In genomic region chr4:10186228-10187214, GRCh38 we compare ENCODE assay signal across 13 cellular contexts.
DNase-seq lines count a peak whose midpoint lies in the region; ATAC-seq and TF ChIP-seq lines count a peak whose summit lies in the region.
"Had no signal": no experiment of that assay in that cellular context is flagged by ENCODE, and none has a peak within 500 bp of the region (broad histone marks: within the 10 kb centered on the region; RNA-seq: fewer than 3 reads in every experiment).

No MANE protein-coding gene starts in this region.

- H3K79me2 ChIP-seq in Karpas-422 (ENCODE audit: low read length) = no peaks in the 10 kb centered on the region
- H3K79me2 ChIP-seq in trophoblast cell (ENCODE audit: control insufficient read depth, insufficient read depth, low read length, poor library complexity) = peaks cover 2% of the 10 kb centered on the region

- H3K4me3 ChIP-seq in Karpas-422 (ENCODE audit: low read length) = no peak overlapping the region
- H3K4me3 ChIP-seq in trophoblast cell (ENCODE audit: low read depth, low read length) = no peak overlapping the region

- no peak for ATAC-seq in HG03135 (IDR thresholded peaks at IDR 0.05; ENCODE audit: unreplicated experiment)
- ATAC-seq: stimulated activated memory B cell treated with anti-CD40 and anti-IgM and Interleukin-4, amounts not matched to agents 10 μg/mL and 1 μg/mL and 100 μg/mL, for 72 hours had no signal

- no peaks in the 10 kb centered on the region for H3K9me3 Mint-ChIP-seq in chondrocyte (ENCODE audit: low read depth)
- H3K9me3 Mint-ChIP-seq: brain; stimulated activated memory B cell treated with anti-CD40 and anti-IgM and Interleukin-4, amounts not matched to agents 10 μg/mL and 1 μg/mL and 100 μg/mL, for 72 hours had no signal

- H3K4me1 Mint-ChIP-seq in chondrocyte (ENCODE audit: low read depth) = no peaks in the 10 kb centered on the region
- H3K4me1 Mint-ChIP-seq: stimulated activated memory B cell treated with anti-CD40 and anti-IgM and Interleukin-4, amounts not matched to agents 10 μg/mL and 1 μg/mL and 100 μg/mL, for 72 hours had no signal

- no peaks in the 10 kb centered on the region for H3K36me3 Mint-ChIP-seq in chondrocyte (ENCODE audit: low read depth)
- H3K36me3 Mint-ChIP-seq: brain; stimulated activated memory B cell treated with anti-CD40 and anti-IgM and Interleukin-4, amounts not matched to agents 10 μg/mL and 1 μg/mL and 100 μg/mL, for 72 hours had no signal

- H3K18ac ChIP-seq in trophoblast cell (ENCODE audit: low read length) = no peak overlapping the region

- peak; percentile 30 for TF ChIP-seq CTCF in chondrocyte (IDR thresholded peaks at IDR 0.05)

- H3K9me3 ChIP-seq in Karpas-422 (ENCODE audit: low read length) = no peaks in the 10 kb centered on the region
- no peaks in the 10 kb centered on the region for H3K9me3 ChIP-seq in trophoblast cell (ENCODE audit: insufficient read depth, low read depth, low read length)
- H3K9me3 ChIP-seq: neutrophil had no signal

- H2AK5ac ChIP-seq in trophoblast cell (ENCODE audit: low read length) = no peak overlapping the region

- H3K4me1 ChIP-seq in Karpas-422 (ENCODE audit: low read length) = no peaks in the 10 kb centered on the region
- peaks cover 0 to 8% of the 10 kb centered on the region in 2 experiments for H3K4me1 ChIP-seq in trophoblast cell (ENCODE audit: control insufficient read depth in 1 of 2, insufficient read depth in 2 of 2, low read length in 2 of 2)

- DNase-seq in NCI-H82 (lab: John Stamatoyannopoulos, UW) (peak; percentile 21), NCI-H82 treated with DMSO at 0.1 percent for 48 hours (lab: John Stamatoyannopoulos, UW; ENCODE audit: unreplicated experiment) (no peak), Karpas-422 (peak; percentile 46), chondrocyte (ENCODE audit: low spot score) (no peak), trophoblast cell (peak in 1 of 2 donors; percentile 37), epidermal melanocyte (ENCODE audit: insufficient read length, low spot score) (no peak)
- no peak for DNase-seq in activated CD4-positive, alpha-beta T cell treated with anti-CD3 and anti-CD28 coated beads, Interleukin-2, amount 50 U/mL, for 48 hours
- DNase-seq: activated T-cell treated with anti-CD3 and anti-CD28 coated beads, Interleukin-2, amount 50 U/mL, for 48 hours; NCI-H1436 had no signal

- H3K9ac ChIP-seq in Karpas-422 (ENCODE audit: low read length) (no peak overlapping the region), trophoblast cell (ENCODE audit: low read length) (no peak overlapping the region)

- peak overlapping the region; percentile 67 for H2BK12ac ChIP-seq in trophoblast cell (ENCODE audit: low read length)

- peak overlapping the region; percentile 17 for H4K8ac ChIP-seq in trophoblast cell (ENCODE audit: low read depth, low read length)

- H3K36me3 ChIP-seq in Karpas-422 (ENCODE audit: insufficient read depth, low read length) (no peaks in the 10 kb centered on the region), trophoblast cell (ENCODE audit: control insufficient read depth in 1 of 2, insufficient read depth in 2 of 2, low read length in 2 of 2) (no peaks in the 10 kb centered on the region)
- H3K36me3 ChIP-seq: neutrophil had no signal

- no peak overlapping the region for H2BK5ac ChIP-seq in trophoblast cell (ENCODE audit: low read depth, low read length, poor library complexity)

- no CpG with 5 or more reads among the region's 3 CpGs for WGBS in trophoblast cell (ENCODE audit: extremely low coverage, insufficient coverage, insufficient read length)

- H4K12ac ChIP-seq in trophoblast cell (ENCODE audit: low read depth, low read length) = no peak overlapping the region

- peaks cover 6% of the 10 kb centered on the region for H3K79me1 ChIP-seq in trophoblast cell (ENCODE audit: low read length)

- peaks cover 11% of the 10 kb centered on the region for H3K27me3 Mint-ChIP-seq in chondrocyte (ENCODE audit: low read depth)
- H3K27me3 Mint-ChIP-seq: stimulated activated memory B cell treated with anti-CD40 and anti-IgM and Interleukin-4, amounts not matched to agents 10 μg/mL and 1 μg/mL and 100 μg/mL, for 72 hours had no signal

- H2AFZ ChIP-seq in Karpas-422 (ENCODE audit: low read length) (no peak overlapping the region), trophoblast cell (ENCODE audit: insufficient read depth, low read length, poor library complexity) (no peak overlapping the region)

- H3K4ac ChIP-seq in trophoblast cell (ENCODE audit: low read depth, low read length) = no peak overlapping the region

- H3K4me3 Mint-ChIP-seq in chondrocyte (ENCODE audit: unreplicated experiment) = no peak overlapping the region
- H3K4me3 Mint-ChIP-seq: brain; stimulated activated memory B cell treated with anti-CD40 and anti-IgM and Interleukin-4, amounts not matched to agents 10 μg/mL and 1 μg/mL and 100 μg/mL, for 72 hours had no signal

- H3K27me3 ChIP-seq in Karpas-422 (ENCODE audit: low read length) = no peaks in the 10 kb centered on the region
- no peaks in the 10 kb centered on the region for H3K27me3 ChIP-seq in trophoblast cell (ENCODE audit: insufficient read depth, low read length)
- H3K27me3 ChIP-seq: neutrophil had no signal

- H3K27ac Mint-ChIP-seq in chondrocyte (ENCODE audit: unreplicated experiment) = no peak overlapping the region
- H3K27ac Mint-ChIP-seq: brain; stimulated activated memory B cell treated with anti-CD40 and anti-IgM and Interleukin-4, amounts not matched to agents 10 μg/mL and 1 μg/mL and 100 μg/mL, for 72 hours had no signal

- H3K14ac ChIP-seq in trophoblast cell (ENCODE audit: low read length) = no peak overlapping the region

- H4K20me1 ChIP-seq in Karpas-422 (ENCODE audit: insufficient read depth, low read depth, low read length) = no peaks in the 10 kb centered on the region

- H4K91ac ChIP-seq in trophoblast cell (ENCODE audit: low read depth, low read length) = peak overlapping the region; percentile 2

- no peak overlapping the region for H3K27ac ChIP-seq in Karpas-422 (ENCODE audit: low read length)
- H3K27ac ChIP-seq in trophoblast cell (ENCODE audit: low read depth, low read length) = no peak overlapping the region
- H3K27ac ChIP-seq: neutrophil had no signal

- H3K23ac ChIP-seq in trophoblast cell (ENCODE audit: low read length) = no peak overlapping the region

- no peaks in the 10 kb centered on the region for H3K9me2 ChIP-seq in Karpas-422 (replicated peaks; ENCODE audit: insufficient read depth, low read length)

- no peak overlapping the region for H3K4me2 ChIP-seq in Karpas-422 (ENCODE audit: low read depth, low read length, poor library complexity, severe bottlenecking)
- no peak overlapping the region for H3K4me2 ChIP-seq in trophoblast cell (ENCODE audit: low read length)

- peak overlapping the region; percentile 18 for H2BK120ac ChIP-seq in trophoblast cell (ENCODE audit: insufficient read depth, low read length, poor library complexity)

Comparison
In these comparisons a context has a peak if more than half of its experiments do, and no peak if none do; other contexts are left out.
1. DNase-seq: peak in NCI-H82 (single experiment) and Karpas-422 (single experiment); none in NCI-H82 treated with DMSO at 0.1 percent for 48 hours (single experiment), chondrocyte (single experiment), activated CD4-positive, alpha-beta T cell treated with anti-CD3 and anti-CD28 coated beads, Interleukin-2, amount 50 U/mL, for 48 hours (0 of 2) and epidermal melanocyte (single experiment).